In the genomic region with DNA sequence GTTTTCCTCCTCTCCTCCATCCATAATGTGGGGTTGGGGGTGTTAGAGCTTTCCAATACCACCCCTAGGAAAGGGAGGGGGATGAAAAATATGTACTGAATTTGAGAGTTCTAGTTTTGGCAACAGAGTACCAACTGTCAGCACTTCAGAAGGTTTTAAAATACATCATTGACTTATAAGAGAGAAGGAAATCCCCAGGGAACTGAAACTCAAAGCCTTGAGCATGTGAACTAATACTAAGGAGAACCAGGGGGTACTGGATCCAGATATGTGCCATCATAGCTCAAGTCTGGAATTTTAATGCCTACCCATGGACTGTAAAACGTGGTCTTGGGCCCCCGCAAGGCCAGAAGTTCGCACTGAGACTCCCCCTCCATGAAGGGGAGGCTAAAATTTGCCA, we compare ENCODE assay signal across 23 cellular contexts. TPM values are rescaled to one million over a fixed set of nuclear protein-coding genes. Genes with fewer than 3 reads are reported as not detected.
DNase-seq lines count a peak whose midpoint lies in the region; ATAC-seq, FAIRE-seq and TF ChIP-seq lines count a peak whose summit lies in the region.
"Had no signal": no experiment of that assay in that cellular context is flagged by ENCODE, and none has a peak within 500 bp of the region (broad histone marks: within the 10 kb centered on the region; RNA-seq: fewer than 3 reads in every experiment).

No MANE protein-coding gene starts in this region.

- no peak overlapping the region for H3K27ac ChIP-seq in BLaER1 treated with 17β-estradiol and CSF1 and Interleukin-3, amounts not matched to agents 10 nM and 100 nM
- peak overlapping the region; percentile 72 for H3K27ac ChIP-seq in psoas muscle

- no peak overlapping the region for H3K9ac ChIP-seq in BLaER1 treated with 17β-estradiol and CSF1 and Interleukin-3, amounts not matched to agents 10 nM and 100 nM

- H3K4me1 Mint-ChIP-seq in WTC11 = peaks cover 8% of the 10 kb centered on the region; the same call in 1 of the 2 replicates

- H3K36me3 Mint-ChIP-seq in WTC11 = peaks cover 27% of the 10 kb centered on the region

- peaks cover 0 to 18% (median 8%) of the 10 kb centered on the region in 10 experiments; a peak in 10 of 20 replicates for H3K4me1 ChIP-seq in BLaER1 treated with 17β-estradiol and CSF1 and Interleukin-3, amounts not matched to agents 10 nM and 100 nM
- peaks cover 17% of the 10 kb centered on the region for H3K4me1 ChIP-seq in psoas muscle
- H3K4me1 ChIP-seq: HAP-1 had no signal

- POLR2A ChIA-PET in WTC11 (lab: Charles Lee) = no interaction called here

- intact Hi-C loops in psoas muscle (cut with DNase I) = no loop called here

- H3K36me3 ChIP-seq in BLaER1 treated with 17β-estradiol and CSF1 and Interleukin-3, amounts not matched to agents 10 nM and 100 nM = no peaks in the 10 kb centered on the region
- no peaks in the 10 kb centered on the region for H3K36me3 ChIP-seq in psoas muscle (ENCODE audit: insufficient read depth in 1 of 2, low read depth in 1 of 2)
- H3K36me3 ChIP-seq: HAP-1 had no signal

- no peak overlapping the region for H3K4me3 Mint-ChIP-seq in WTC11

- peaks cover 2% of the 10 kb centered on the region; the same call in 1 of the 2 replicates for H3K27me3 Mint-ChIP-seq in WTC11 (ENCODE audit: low read depth)

- no peak overlapping the region for H3K27ac Mint-ChIP-seq in WTC11

- ATAC-seq in psoas muscle = peak in 3 of 4 donors; percentile 56 to 71 (median 65)
- no peak for ATAC-seq in WTC11
- no peak for ATAC-seq in GM21619 (IDR thresholded peaks at IDR 0.05; ENCODE audit: unreplicated experiment)
- ATAC-seq: SK-N-SH treated with all-trans-retinoic acid at 6 μM for 48 hours had no signal

- no peak overlapping the region for H3K4me3 ChIP-seq in BLaER1 treated with 17β-estradiol and CSF1 and Interleukin-3, amounts not matched to agents 10 nM and 100 nM
- H3K4me3 ChIP-seq in choroid plexus epithelial cell (ENCODE audit: low read depth, low read length) (no peak overlapping the region), psoas muscle (no peak overlapping the region)
- H3K4me3 ChIP-seq: HAP-1 had no signal

- no peaks in the 10 kb centered on the region for H4K20me1 ChIP-seq in BLaER1 treated with 17β-estradiol and CSF1 and Interleukin-3, amounts not matched to agents 10 nM and 100 nM

- H3K4me2 ChIP-seq in BLaER1 treated with 17β-estradiol and CSF1 and Interleukin-3, amounts not matched to agents 10 nM and 100 nM = peak overlapping the region in 6 of 11 experiments; percentile 6 to 66 (median 30); a peak in 8 of 22 replicates

- WGBS in psoas muscle, 3 donors = 60 to 82% (median 62%) methylated on average over 3 of the region's 3 CpGs

- peaks cover 26 to 44% (median 34%) of the 10 kb centered on the region in 11 experiments for H3K9me3 ChIP-seq in BLaER1 treated with 17β-estradiol and CSF1 and Interleukin-3, amounts not matched to agents 10 nM and 100 nM (replicated peaks in 1 of 11)
- peaks cover 5% of the 10 kb centered on the region for H3K9me3 ChIP-seq in psoas muscle
- H3K9me3 ChIP-seq: HAP-1 had no signal

- no peak for TF ChIP-seq POLR2A in GM12891 (IDR thresholded peaks at IDR 0.05; ENCODE audit: low read depth, low read length)

- peaks cover 39% of the 10 kb centered on the region for H3K9me3 Mint-ChIP-seq in WTC11

- DNase-seq in GM12891 (ENCODE audit: insufficient read length, low spot score) = no peak
- peak; percentile 19 for DNase-seq in choroid plexus epithelial cell (ENCODE audit: low read depth)
- no peak for DNase-seq in psoas muscle
- no peak for DNase-seq in WTC11 (ENCODE audit: low spot score)
- no peak for DNase-seq in NCI-H128 (lab: John Stamatoyannopoulos, UW; ENCODE audit: unreplicated experiment)
- DNase-seq: GF-D8, IMR-90, Karpas-422, MM.1S, NCI-H1417, NCI-H187 treated with DMSO at 0.1 percent for 48 hours, NCI-H510A, SHP77 treated with DMSO at 0.1 percent for 48 hours, T-helper 1 cell had no signal

- CTCF ChIA-PET in WTC11 (lab: Charles Lee) = interaction anchor here (1.1 to 1.7 kb wide), 5 partner anchors 15 to 166 kb away, joined by 3 to 12 read pairs (median 6); a partner anchor contains a TSS

- no peak for FAIRE-seq in GM12891 (lab: Jason Lieb, UNC)
- FAIRE-seq: GM19239 had no signal

- H3K27me3 ChIP-seq in BLaER1 treated with 17β-estradiol and CSF1 and Interleukin-3, amounts not matched to agents 10 nM and 100 nM = no peaks in the 10 kb centered on the region
- H3K27me3 ChIP-seq in psoas muscle (ENCODE audit: insufficient read depth in 3 of 3, low read length in 2 of 3) = no peaks in the 10 kb centered on the region

- TF ChIP-seq CTCF in choroid plexus epithelial cell (conservative IDR thresholded peaks at IDR 0.05; ENCODE audit: low read depth, low read length) (no peak), psoas muscle (IDR thresholded peaks at IDR 0.05) (no peak), WTC11 (IDR thresholded peaks at IDR 0.05) (no peak)

TF ChIP-seq in GM12891, 5 proteins besides CTCF, POLR2A, EP300 and RAD21:
- TF ChIP-seq POLR2AphosphoS5 (IDR thresholded peaks at IDR 0.05; ENCODE audit: low read depth, low read length) (no peak), SPI1 (IDR thresholded peaks at IDR 0.05; ENCODE audit: low read depth, low read length) (peak; percentile 56; the same call in 1 of the 2 replicates)

TF ChIP-seq in WTC11, 78 proteins besides CTCF, POLR2A, EP300 and RAD21 (continues in another document):
- TF ChIP-seq ZNF423 (CRISPR knock-in tag; IDR thresholded peaks at IDR 0.05) = no peak
- TF ChIP-seq, protein P1, sequence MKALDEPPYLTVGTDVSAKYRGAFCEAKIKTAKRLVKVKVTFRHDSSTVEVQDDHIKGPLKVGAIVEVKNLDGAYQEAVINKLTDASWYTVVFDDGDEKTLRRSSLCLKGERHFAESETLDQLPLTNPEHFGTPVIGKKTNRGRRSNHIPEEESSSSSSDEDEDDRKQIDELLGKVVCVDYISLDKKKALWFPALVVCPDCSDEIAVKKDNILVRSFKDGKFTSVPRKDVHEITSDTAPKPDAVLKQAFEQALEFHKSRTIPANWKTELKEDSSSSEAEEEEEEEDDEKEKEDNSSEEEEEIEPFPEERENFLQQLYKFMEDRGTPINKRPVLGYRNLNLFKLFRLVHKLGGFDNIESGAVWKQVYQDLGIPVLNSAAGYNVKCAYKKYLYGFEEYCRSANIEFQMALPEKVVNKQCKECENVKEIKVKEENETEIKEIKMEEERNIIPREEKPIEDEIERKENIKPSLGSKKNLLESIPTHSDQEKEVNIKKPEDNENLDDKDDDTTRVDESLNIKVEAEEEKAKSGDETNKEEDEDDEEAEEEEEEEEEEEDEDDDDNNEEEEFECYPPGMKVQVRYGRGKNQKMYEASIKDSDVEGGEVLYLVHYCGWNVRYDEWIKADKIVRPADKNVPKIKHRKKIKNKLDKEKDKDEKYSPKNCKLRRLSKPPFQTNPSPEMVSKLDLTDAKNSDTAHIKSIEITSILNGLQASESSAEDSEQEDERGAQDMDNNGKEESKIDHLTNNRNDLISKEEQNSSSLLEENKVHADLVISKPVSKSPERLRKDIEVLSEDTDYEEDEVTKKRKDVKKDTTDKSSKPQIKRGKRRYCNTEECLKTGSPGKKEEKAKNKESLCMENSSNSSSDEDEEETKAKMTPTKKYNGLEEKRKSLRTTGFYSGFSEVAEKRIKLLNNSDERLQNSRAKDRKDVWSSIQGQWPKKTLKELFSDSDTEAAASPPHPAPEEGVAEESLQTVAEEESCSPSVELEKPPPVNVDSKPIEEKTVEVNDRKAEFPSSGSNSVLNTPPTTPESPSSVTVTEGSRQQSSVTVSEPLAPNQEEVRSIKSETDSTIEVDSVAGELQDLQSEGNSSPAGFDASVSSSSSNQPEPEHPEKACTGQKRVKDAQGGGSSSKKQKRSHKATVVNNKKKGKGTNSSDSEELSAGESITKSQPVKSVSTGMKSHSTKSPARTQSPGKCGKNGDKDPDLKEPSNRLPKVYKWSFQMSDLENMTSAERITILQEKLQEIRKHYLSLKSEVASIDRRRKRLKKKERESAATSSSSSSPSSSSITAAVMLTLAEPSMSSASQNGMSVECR (CRISPR knock-in tag; IDR thresholded peaks at IDR 0.05; ENCODE audit: borderline replicate concordance) = no peak
- no peak for TF ChIP-seq ZNF671 (CRISPR knock-in tag; IDR thresholded peaks at IDR 0.05)
- TF ChIP-seq NFATC4 (CRISPR knock-in tag; IDR thresholded peaks at IDR 0.05) = no peak
- TF ChIP-seq, protein P2, sequence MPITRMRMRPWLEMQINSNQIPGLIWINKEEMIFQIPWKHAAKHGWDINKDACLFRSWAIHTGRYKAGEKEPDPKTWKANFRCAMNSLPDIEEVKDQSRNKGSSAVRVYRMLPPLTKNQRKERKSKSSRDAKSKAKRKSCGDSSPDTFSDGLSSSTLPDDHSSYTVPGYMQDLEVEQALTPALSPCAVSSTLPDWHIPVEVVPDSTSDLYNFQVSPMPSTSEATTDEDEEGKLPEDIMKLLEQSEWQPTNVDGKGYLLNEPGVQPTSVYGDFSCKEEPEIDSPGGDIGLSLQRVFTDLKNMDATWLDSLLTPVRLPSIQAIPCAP (CRISPR knock-in tag; IDR thresholded peaks at IDR 0.05) = no peak
- TF ChIP-seq, protein P3, sequence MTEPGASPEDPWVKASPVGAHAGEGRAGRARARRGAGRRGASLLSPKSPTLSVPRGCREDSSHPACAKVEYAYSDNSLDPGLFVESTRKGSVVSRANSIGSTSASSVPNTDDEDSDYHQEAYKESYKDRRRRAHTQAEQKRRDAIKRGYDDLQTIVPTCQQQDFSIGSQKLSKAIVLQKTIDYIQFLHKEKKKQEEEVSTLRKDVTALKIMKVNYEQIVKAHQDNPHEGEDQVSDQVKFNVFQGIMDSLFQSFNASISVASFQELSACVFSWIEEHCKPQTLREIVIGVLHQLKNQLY (CRISPR knock-in tag; IDR thresholded peaks at IDR 0.05) = no peak
- TF ChIP-seq, protein P4, sequence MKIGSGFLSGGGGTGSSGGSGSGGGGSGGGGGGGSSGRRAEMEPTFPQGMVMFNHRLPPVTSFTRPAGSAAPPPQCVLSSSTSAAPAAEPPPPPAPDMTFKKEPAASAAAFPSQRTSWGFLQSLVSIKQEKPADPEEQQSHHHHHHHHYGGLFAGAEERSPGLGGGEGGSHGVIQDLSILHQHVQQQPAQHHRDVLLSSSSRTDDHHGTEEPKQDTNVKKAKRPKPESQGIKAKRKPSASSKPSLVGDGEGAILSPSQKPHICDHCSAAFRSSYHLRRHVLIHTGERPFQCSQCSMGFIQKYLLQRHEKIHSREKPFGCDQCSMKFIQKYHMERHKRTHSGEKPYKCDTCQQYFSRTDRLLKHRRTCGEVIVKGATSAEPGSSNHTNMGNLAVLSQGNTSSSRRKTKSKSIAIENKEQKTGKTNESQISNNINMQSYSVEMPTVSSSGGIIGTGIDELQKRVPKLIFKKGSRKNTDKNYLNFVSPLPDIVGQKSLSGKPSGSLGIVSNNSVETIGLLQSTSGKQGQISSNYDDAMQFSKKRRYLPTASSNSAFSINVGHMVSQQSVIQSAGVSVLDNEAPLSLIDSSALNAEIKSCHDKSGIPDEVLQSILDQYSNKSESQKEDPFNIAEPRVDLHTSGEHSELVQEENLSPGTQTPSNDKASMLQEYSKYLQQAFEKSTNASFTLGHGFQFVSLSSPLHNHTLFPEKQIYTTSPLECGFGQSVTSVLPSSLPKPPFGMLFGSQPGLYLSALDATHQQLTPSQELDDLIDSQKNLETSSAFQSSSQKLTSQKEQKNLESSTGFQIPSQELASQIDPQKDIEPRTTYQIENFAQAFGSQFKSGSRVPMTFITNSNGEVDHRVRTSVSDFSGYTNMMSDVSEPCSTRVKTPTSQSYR (CRISPR knock-in tag; IDR thresholded peaks at IDR 0.05) = no peak

RNA-seq across cellular contexts. Expression of a gene that starts 15.8 kb away (rescaled TPM):
- polyA plus RNA-seq in GM12891 (2012; ENCODE audit: low read depth, missing spikeins) = not detected
- not detected for total RNA-seq in psoas muscle
- not detected for polyA plus RNA-seq in psoas muscle
- total RNA-seq in WTC11 (2021) = 1.9 to 3.1 TPM (median 2.8 TPM) in 3 replicates
- total RNA-seq: Daoy, HT-29, IMR-90, OCI-LY7 had no signal
- polyA plus RNA-seq: BJ, IMR-90 had no signal

Comparison
In these comparisons a context has a peak if more than half of its experiments do, and no peak if none do; other contexts are left out.
1. ATAC-seq: peak in psoas muscle (3 of 4); none in WTC11 (single experiment) and GM21619 (single experiment).